In genomic region chr2:136067465-136067864, GRCh38 we compare ENCODE assay signal across 12 cellular contexts.
"Had no signal": no experiment of that assay in that cellular context is flagged by ENCODE, and none has a peak within 500 bp of the region (broad histone marks: within the 10 kb centered on the region; RNA-seq: fewer than 3 reads in every experiment).

No MANE protein-coding gene starts in this region.

- H3K27ac Mint-ChIP-seq: activated T-helper 2 cell treated with anti-CD3 and anti-CD28 coated beads, Interferon-gamma antibody, Interleukin-2, Interleukin-4, amounts not matched to agents 10 μg/mL and 5 μg/mL and 100 μg/mL, durations not matched to agents 14 hours and 24 hours and 36 hours; stimulated activated effector memory CD8-positive, alpha-beta T cell treated with anti-CD3 and anti-CD28 coated beads, Interleukin-12 subunit alpha, Interleukin-12 subunit beta, amount 100 ng/mL, for 72 hours had no signal

- H3K27ac ChIP-seq: adrenal gland, cardiac muscle cell, hepatocyte, left ventricle myocardium inferior, ovary had no signal

- H3K4me2 ChIP-seq: hepatocyte had no signal

- H3K79me2 ChIP-seq: hepatocyte had no signal

- H3K36me3 Mint-ChIP-seq: stimulated activated effector memory CD8-positive, alpha-beta T cell treated with anti-CD3 and anti-CD28 coated beads, Interleukin-12 subunit alpha, Interleukin-12 subunit beta, amount 100 ng/mL, for 72 hours had no signal

- H3K27me3 ChIP-seq: adrenal gland, cardiac muscle cell, hepatocyte, ovary had no signal

- DNase-seq: activated CD4-positive, CD25-positive, alpha-beta regulatory T cell treated with anti-CD3 and anti-CD28 coated beads, Interleukin-2, amount 50 U/mL, for 72 hours; activated naive CD4-positive, alpha-beta T cell treated with anti-CD3 and anti-CD28 coated beads, Interleukin-2, amount 50 U/mL, for 16 hours; adrenal gland; left ventricle myocardium inferior; mesenchymal stem cell; ovary; T-helper 1 cell had no signal

- H3K36me3 ChIP-seq: adrenal gland, cardiac muscle cell, left ventricle myocardium inferior, ovary had no signal

- H3K9me3 ChIP-seq: adrenal gland, ovary had no signal

- ATAC-seq: stimulated activated effector memory CD8-positive, alpha-beta T cell treated with anti-CD3 and anti-CD28 coated beads, Interleukin-12 subunit alpha, Interleukin-12 subunit beta, amount 100 ng/mL, for 72 hours had no signal

- H3K4me1 ChIP-seq: adrenal gland, left ventricle myocardium inferior had no signal

- H3K4me3 ChIP-seq: adrenal gland, cardiac muscle cell, hepatocyte, left ventricle myocardium inferior, ovary had no signal

- H3K4me3 Mint-ChIP-seq: neural crest cell; stimulated activated effector memory CD8-positive, alpha-beta T cell treated with anti-CD3 and anti-CD28 coated beads, Interleukin-12 subunit alpha, Interleukin-12 subunit beta, amount 100 ng/mL, for 72 hours had no signal

- H2AFZ ChIP-seq: hepatocyte had no signal
